Comparison of ENCODE assay signal across 1 cellular context in the genomic region with DNA sequence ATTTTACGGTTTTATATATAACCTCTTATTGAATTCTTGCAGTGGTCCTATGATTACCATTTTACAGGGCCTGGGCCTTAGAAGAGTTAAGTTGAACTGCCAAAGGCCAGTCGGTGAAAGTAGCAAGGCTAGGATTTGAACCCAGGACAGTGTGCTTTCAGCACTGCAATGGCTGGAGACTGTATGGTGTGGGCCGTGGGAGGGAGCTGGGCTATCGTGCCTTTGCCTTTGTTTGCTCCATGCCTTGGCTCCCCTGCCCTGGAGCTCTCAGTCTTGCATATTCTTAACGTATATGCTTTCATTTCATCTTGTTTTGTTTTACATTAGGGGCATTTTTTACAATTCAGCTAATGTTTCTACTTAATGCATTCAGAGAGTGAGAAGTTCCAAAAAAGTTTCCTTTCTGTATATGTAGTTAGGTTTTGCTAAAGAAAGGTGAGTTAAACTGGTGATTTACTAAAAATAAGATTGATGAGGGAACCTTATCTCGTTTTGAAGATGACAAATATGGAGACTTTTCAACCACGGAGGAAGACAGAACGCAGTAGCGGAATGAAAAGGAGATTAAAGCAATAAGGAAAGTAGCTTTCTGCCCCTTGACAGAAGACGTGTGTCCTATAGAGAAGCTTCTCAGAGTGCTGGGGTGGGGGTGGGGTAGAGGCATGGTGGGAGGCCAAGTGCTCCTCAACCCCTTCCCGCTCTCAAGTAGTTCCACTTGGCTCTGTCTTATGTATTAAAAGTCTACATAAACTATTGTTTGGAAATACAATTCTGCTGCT.
A peak's percentile ranks its signal among the peaks of the same experiment; 100 is the strongest.
TF ChIP-seq lines count a peak whose summit lies in the region.

No MANE protein-coding gene starts in this region.

TF ChIP-seq in GM12878, 131 proteins besides CTCF, POLR2A, EP300 and RAD21 (continued from another document):
- TF ChIP-seq, protein P1, sequence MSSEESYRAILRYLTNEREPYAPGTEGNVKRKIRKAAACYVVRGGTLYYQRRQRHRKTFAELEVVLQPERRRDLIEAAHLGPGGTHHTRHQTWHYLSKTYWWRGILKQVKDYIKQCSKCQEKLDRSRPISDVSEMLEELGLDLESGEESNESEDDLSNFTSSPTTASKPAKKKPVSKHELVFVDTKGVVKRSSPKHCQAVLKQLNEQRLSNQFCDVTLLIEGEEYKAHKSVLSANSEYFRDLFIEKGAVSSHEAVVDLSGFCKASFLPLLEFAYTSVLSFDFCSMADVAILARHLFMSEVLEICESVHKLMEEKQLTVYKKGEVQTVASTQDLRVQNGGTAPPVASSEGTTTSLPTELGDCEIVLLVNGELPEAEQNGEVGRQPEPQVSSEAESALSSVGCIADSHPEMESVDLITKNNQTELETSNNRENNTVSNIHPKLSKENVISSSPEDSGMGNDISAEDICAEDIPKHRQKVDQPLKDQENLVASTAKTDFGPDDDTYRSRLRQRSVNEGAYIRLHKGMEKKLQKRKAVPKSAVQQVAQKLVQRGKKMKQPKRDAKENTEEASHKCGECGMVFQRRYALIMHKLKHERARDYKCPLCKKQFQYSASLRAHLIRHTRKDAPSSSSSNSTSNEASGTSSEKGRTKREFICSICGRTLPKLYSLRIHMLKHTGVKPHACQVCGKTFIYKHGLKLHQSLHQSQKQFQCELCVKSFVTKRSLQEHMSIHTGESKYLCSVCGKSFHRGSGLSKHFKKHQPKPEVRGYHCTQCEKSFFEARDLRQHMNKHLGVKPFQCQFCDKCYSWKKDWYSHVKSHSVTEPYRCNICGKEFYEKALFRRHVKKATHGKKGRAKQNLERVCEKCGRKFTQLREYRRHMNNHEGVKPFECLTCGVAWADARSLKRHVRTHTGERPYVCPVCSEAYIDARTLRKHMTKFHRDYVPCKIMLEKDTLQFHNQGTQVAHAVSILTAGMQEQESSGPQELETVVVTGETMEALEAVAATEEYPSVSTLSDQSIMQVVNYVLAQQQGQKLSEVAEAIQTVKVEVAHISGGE (CRISPR knock-in tag; IDR thresholded peaks at IDR 0.05): no peak
- TF ChIP-seq, protein P2, sequence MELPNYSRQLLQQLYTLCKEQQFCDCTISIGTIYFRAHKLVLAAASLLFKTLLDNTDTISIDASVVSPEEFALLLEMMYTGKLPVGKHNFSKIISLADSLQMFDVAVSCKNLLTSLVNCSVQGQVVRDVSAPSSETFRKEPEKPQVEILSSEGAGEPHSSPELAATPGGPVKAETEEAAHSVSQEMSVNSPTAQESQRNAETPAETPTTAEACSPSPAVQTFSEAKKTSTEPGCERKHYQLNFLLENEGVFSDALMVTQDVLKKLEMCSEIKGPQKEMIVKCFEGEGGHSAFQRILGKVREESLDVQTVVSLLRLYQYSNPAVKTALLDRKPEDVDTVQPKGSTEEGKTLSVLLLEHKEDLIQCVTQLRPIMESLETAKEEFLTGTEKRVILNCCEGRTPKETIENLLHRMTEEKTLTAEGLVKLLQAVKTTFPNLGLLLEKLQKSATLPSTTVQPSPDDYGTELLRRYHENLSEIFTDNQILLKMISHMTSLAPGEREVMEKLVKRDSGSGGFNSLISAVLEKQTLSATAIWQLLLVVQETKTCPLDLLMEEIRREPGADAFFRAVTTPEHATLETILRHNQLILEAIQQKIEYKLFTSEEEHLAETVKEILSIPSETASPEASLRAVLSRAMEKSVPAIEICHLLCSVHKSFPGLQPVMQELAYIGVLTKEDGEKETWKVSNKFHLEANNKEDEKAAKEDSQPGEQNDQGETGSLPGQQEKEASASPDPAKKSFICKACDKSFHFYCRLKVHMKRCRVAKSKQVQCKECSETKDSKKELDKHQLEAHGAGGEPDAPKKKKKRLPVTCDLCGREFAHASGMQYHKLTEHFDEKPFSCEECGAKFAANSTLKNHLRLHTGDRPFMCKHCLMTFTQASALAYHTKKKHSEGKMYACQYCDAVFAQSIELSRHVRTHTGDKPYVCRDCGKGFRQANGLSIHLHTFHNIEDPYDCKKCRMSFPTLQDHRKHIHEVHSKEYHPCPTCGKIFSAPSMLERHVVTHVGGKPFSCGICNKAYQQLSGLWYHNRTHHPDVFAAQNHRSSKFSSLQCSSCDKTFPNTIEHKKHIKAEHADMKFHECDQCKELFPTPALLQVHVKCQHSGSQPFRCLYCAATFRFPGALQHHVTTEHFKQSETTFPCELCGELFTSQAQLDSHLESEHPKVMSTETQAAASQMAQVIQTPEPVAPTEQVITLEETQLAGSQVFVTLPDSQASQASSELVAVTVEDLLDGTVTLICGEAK (IDR thresholded peaks at IDR 0.05; ENCODE audit: borderline replicate concordance): no peak
- TF ChIP-seq SPI1 (IDR thresholded peaks at IDR 0.05; ENCODE audit: borderline replicate concordance, insufficient read depth, low read depth, low read length): no peak
- peak; percentile 33; the same call in 1 of the 2 replicates for TF ChIP-seq PML (IDR thresholded peaks at IDR 0.05; ENCODE audit: low read length)
- TF ChIP-seq, protein P3, sequence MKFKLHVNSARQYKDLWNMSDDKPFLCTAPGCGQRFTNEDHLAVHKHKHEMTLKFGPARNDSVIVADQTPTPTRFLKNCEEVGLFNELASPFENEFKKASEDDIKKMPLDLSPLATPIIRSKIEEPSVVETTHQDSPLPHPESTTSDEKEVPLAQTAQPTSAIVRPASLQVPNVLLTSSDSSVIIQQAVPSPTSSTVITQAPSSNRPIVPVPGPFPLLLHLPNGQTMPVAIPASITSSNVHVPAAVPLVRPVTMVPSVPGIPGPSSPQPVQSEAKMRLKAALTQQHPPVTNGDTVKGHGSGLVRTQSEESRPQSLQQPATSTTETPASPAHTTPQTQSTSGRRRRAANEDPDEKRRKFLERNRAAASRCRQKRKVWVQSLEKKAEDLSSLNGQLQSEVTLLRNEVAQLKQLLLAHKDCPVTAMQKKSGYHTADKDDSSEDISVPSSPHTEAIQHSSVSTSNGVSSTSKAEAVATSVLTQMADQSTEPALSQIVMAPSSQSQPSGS (IDR thresholded peaks at IDR 0.05; ENCODE audit: low read length): peak; percentile 43; the same call in 1 of the 2 replicates
- peak; percentile 22; the same call in 1 of the 2 replicates for TF ChIP-seq CREM (IDR thresholded peaks at IDR 0.05; ENCODE audit: low read depth)
- TF ChIP-seq RUNX3 (IDR thresholded peaks at IDR 0.05; ENCODE audit: low read length): peak; percentile 82
- no peak for TF ChIP-seq ZNF274 (IDR thresholded peaks at IDR 0.05; ENCODE audit: insufficient read depth, insufficient read length)
- no peak for TF ChIP-seq IRF4 (IDR thresholded peaks at IDR 0.05; ENCODE audit: low read depth, low read length)
- peak; percentile 74 for TF ChIP-seq NFIC (IDR thresholded peaks at IDR 0.05; ENCODE audit: low read depth, low read length)
- peak; percentile 69 for TF ChIP-seq JUNB (IDR thresholded peaks at IDR 0.05)
